In the genomic region with DNA sequence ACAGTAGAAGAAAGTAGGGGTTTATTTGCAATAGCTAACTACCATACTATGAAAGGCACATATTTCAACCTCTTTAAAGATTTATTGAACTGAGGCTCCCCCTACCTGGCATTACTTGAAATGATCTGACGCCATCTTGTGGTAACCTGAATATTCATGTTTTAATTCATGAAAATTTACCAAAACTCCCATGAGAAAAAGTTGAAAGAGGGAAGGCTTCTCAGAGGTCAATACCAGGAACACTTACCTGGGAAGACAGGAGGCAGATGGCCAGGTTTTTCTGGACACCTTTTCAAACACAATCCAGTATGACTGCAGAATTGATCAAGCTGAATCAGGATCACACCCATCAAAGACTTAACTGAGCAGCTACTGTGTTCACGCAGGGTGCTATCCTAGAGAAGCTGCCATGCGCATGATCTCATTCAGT, we compare ENCODE assay signal across 9 cellular contexts. TPM values are rescaled to one million over a fixed set of nuclear protein-coding genes. Genes with fewer than 3 reads are reported as not detected.
DNase-seq lines count a peak whose midpoint lies in the region; ATAC-seq, FAIRE-seq and TF ChIP-seq lines count a peak whose summit lies in the region.
"Had no signal": no experiment of that assay in that cellular context is flagged by ENCODE, and none has a peak within 500 bp of the region (broad histone marks: within the 10 kb centered on the region; RNA-seq: fewer than 3 reads in every experiment).

No MANE protein-coding gene starts in this region.

- no TSS peak for BruUV-seq in PC-9 (replicated peaks; lab: Mats Ljungman, UMichigan)

- H3K4me1 ChIP-seq in PC-9 (replicated peaks; ENCODE audit: insufficient read depth) (peaks cover 11% of the 10 kb centered on the region), pancreas (peaks cover 10 to 32% (median 14%) of the 10 kb centered on the region in 3 donors)

- no peak overlapping the region for H3K27ac ChIP-seq in PC-9
- no peak overlapping the region for H3K27ac ChIP-seq in pancreas
- H3K27ac ChIP-seq: neutrophil had no signal

- WGBS in pancreas, 2 donors = 62 to 67% methylated on average over 3 of the region's 3 CpGs

- CTCF ChIA-PET in PC-9 (lab: Charles Lee) = interaction anchor here (0.5 to 1.3 kb wide), 4 partner anchors 9 to 1620 kb away, joined by 3 to 7 read pairs (median 4); a partner anchor contains a TSS

- H3F3A ChIP-seq in PC-9 (ENCODE audit: insufficient read depth, low read depth) = 0 out of 2 replicates have a peak, but pooled peaks cover 4% of the 10 kb centered on the region

- no peak for FAIRE-seq in HTR-8/SVneo (lab: Jason Lieb, UNC)
- FAIRE-seq in pancreas (lab: Jason Lieb, UNC) = no peak

- no peaks in the 10 kb centered on the region for H3K27me3 ChIP-seq in PC-9 (ENCODE audit: insufficient read depth, low read depth)
- H3K27me3 ChIP-seq in pancreas = no peaks in the 10 kb centered on the region
- H3K27me3 ChIP-seq: neutrophil had no signal

- H3K9me2 ChIP-seq in PC-9 (ENCODE audit: insufficient read depth) = no peaks in the 10 kb centered on the region

- no peak overlapping the region for H3K4me2 ChIP-seq in PC-9

- H3K36me3 ChIP-seq in PC-9 (ENCODE audit: low read depth) (no peaks in the 10 kb centered on the region), pancreas (no peaks in the 10 kb centered on the region)
- H3K36me3 ChIP-seq: neutrophil had no signal

- POLR2A ChIA-PET in PC-9 (lab: Charles Lee; ENCODE audit: unreplicated experiment) = interaction anchor here (0.7 kb wide), 1 partner anchor 1622 kb away, joined by 3 read pairs; no protein-coding TSS in a partner anchor

- peak; percentile 58 for ATAC-seq in GM19372 (IDR thresholded peaks at IDR 0.05; ENCODE audit: low read depth, unreplicated experiment)
- ATAC-seq in pancreas = peak in 3 of 4 donors; percentile 67 to 74 (median 72)

- intact Hi-C loops in PC-9 (cut with micrococcal nuclease; ENCODE audit: unreplicated experiment) (loop anchor here (1.0 to 10.0 kb wide), 4 partner anchors 145 to 1622 kb away; no protein-coding TSS in a partner anchor), pancreas (cut with DNase I) (loop anchor here in 1 of 3 donors (5.0 kb wide), 1 partner anchor 143 kb away; no protein-coding TSS in a partner anchor)

- no peaks in the 10 kb centered on the region for H4K20me1 ChIP-seq in PC-9 (ENCODE audit: insufficient read depth)

- H3K4me3 ChIP-seq in PC-9 (no peak overlapping the region), epithelial cell of esophagus (ENCODE audit: low read length) (no peak overlapping the region), pancreas (no peak overlapping the region)

- 0 out of 2 replicates have a peak, but pooled peaks cover 5% of the 10 kb centered on the region for H3K79me2 ChIP-seq in PC-9 (ENCODE audit: low read depth)

- TF ChIP-seq CTCF in PC-9 (conservative IDR thresholded peaks at IDR 0.05) (peak; percentile 88), epithelial cell of esophagus (IDR thresholded peaks at IDR 0.05; ENCODE audit: insufficient read depth, low read depth, low read length, missing control alignments) (peak; percentile 78), pancreas (IDR thresholded peaks at IDR 0.05) (peak; percentile 31 to 53 (median 40))

- no peaks in the 10 kb centered on the region for H3K9me3 ChIP-seq in PC-9 (ENCODE audit: insufficient read depth, low read depth)
- H3K9me3 ChIP-seq in pancreas = no peaks in the 10 kb centered on the region
- H3K9me3 ChIP-seq: neutrophil had no signal

- no peak overlapping the region for H2AFZ ChIP-seq in PC-9

- DNase-seq in COR-L47 (lab: John Stamatoyannopoulos, UW) (peak; percentile 67), HTR-8/SVneo (ENCODE audit: insufficient read length, low spot score) (peak; percentile 32), PC-9 (peak in 1 of 2 experiments; percentile 40), epithelial cell of esophagus (ENCODE audit: low read depth) (peak; percentile 60), pancreas (no peak), GM19238 (ENCODE audit: insufficient read length, low spot score) (no peak)
- no peak for DNase-seq in activated naive CD4-positive, alpha-beta T cell (lab: John Stamatoyannopoulos, UW)

RNA-seq across cellular contexts. Expression of a gene that starts 9.4 kb away (rescaled TPM):
- total RNA-seq in PC-9 (2021) = 24.8 and 27.7 TPM in 2 replicates
- 10 to 100 TPM in 4 of 6 donors, 1 to 10 TPM in 2; 9.7 to 15.2 (median 11.1) TPM for total RNA-seq in pancreas
- polyA plus RNA-seq in pancreas = 1 to 10 TPM; 4.0 to 4.2 TPM

RNA-seq across cellular contexts. Expression of a gene that starts 47.0 kb away (rescaled TPM):
- not detected in 2 replicates for total RNA-seq in PC-9 (2021)
- under 1 TPM in 1 of 6 donors, not detected in 5; 0.12 TPM for total RNA-seq in pancreas
- polyA plus RNA-seq in pancreas = not detected

Comparison
In these comparisons a context has a peak if more than half of its experiments do, and no peak if none do; other contexts are left out.
1. DNase-seq: peak in COR-L47 (single experiment), HTR-8/SVneo (single experiment) and epithelial cell of esophagus (single experiment); none in pancreas (0 of 6), activated naive CD4-positive, alpha-beta T cell (0 of 4) and GM19238 (single experiment).
2. Peak in every context shown above with its lines, with median percentiles within 50 percentile points of each other: CTCF ChIP-seq.